ENCODE assay signal across 12 cellular contexts in genomic region chr20:38939686-38940085, GRCh38. TPM values are rescaled to one million over a fixed set of nuclear protein-coding genes. Genes with fewer than 3 reads are reported as not detected.
DNase-seq lines count a peak whose midpoint lies in the region; ATAC-seq and TF ChIP-seq lines count a peak whose summit lies in the region.
"Had no signal": no experiment of that assay in that cellular context is flagged by ENCODE, and none has a peak within 500 bp of the region (broad histone marks: within the 10 kb centered on the region; RNA-seq: fewer than 3 reads in every experiment).

No MANE protein-coding gene starts in this region.

- H3K9me3 Mint-ChIP-seq in activated CD8-positive, alpha-beta T cell treated with anti-CD3 and anti-CD28 coated beads, Interleukin-2, amount 10 ng/mL, durations not matched to agents 7 days and 5 days (ENCODE audit: insufficient read depth), result no peaks in the 10 kb centered on the region
- no peaks in the 10 kb centered on the region for H3K9me3 Mint-ChIP-seq in activated CD8-positive, alpha-beta T cell treated with anti-CD3 and anti-CD28 coated beads for 36 hours
- no peaks in the 10 kb centered on the region for H3K9me3 Mint-ChIP-seq in endothelial cell (ENCODE audit: unreplicated experiment)
- H3K9me3 Mint-ChIP-seq in nephron progenitor cell, result no peaks in the 10 kb centered on the region
- H3K9me3 Mint-ChIP-seq in stimulated activated naive B cell treated with anti-CD40 and anti-IgM and Interleukin-4, amounts not matched to agents 10 μg/mL and 1 μg/mL and 100 μg/mL, for 72 hours, result no peaks in the 10 kb centered on the region
- H3K9me3 Mint-ChIP-seq: CD8-positive, alpha-beta memory T cell; H9 had no signal

- peak overlapping the region; percentile 15 for H3K27ac Mint-ChIP-seq in activated CD8-positive, alpha-beta T cell treated with anti-CD3 and anti-CD28 coated beads, Interleukin-2, amount 10 ng/mL, durations not matched to agents 7 days and 5 days
- no peak overlapping the region for H3K27ac Mint-ChIP-seq in activated CD8-positive, alpha-beta T cell treated with anti-CD3 and anti-CD28 coated beads for 36 hours
- H3K27ac Mint-ChIP-seq in endothelial cell (ENCODE audit: unreplicated experiment), result peak overlapping the region; percentile 5
- peak overlapping the region; percentile 27 for H3K27ac Mint-ChIP-seq in nephron progenitor cell
- H3K27ac Mint-ChIP-seq in stimulated activated naive B cell treated with anti-CD40 and anti-IgM and Interleukin-4, amounts not matched to agents 10 μg/mL and 1 μg/mL and 100 μg/mL, for 72 hours, result peak overlapping the region; percentile 26

- POLR2A ChIA-PET in activated CD8-positive, alpha-beta T cell treated with anti-CD3 and anti-CD28 coated beads, Interleukin-2, amount 10 ng/mL, durations not matched to agents 7 days and 5 days (lab: Charles Lee), result no interaction called here
- POLR2A ChIA-PET in activated CD8-positive, alpha-beta T cell treated with anti-CD3 and anti-CD28 coated beads for 36 hours (lab: Charles Lee), result no interaction called here

- TF ChIP-seq POLR2A in erythroblast (IDR thresholded peaks at IDR 0.05; ENCODE audit: low read length), result no peak

- H3K4me1 Mint-ChIP-seq in activated CD8-positive, alpha-beta T cell treated with anti-CD3 and anti-CD28 coated beads, Interleukin-2, amount 10 ng/mL, durations not matched to agents 7 days and 5 days (ENCODE audit: low read depth), result peaks cover 14% of the 10 kb centered on the region
- no peaks in the 10 kb centered on the region for H3K4me1 Mint-ChIP-seq in activated CD8-positive, alpha-beta T cell treated with anti-CD3 and anti-CD28 coated beads for 36 hours (ENCODE audit: low read depth)
- peaks cover 42% of the 10 kb centered on the region for H3K4me1 Mint-ChIP-seq in endothelial cell (ENCODE audit: unreplicated experiment)
- H3K4me1 Mint-ChIP-seq in nephron progenitor cell, result peaks cover 32% of the 10 kb centered on the region
- no peaks in the 10 kb centered on the region for H3K4me1 Mint-ChIP-seq in stimulated activated naive B cell treated with anti-CD40 and anti-IgM and Interleukin-4, amounts not matched to agents 10 μg/mL and 1 μg/mL and 100 μg/mL, for 72 hours
- H3K4me1 Mint-ChIP-seq: CD8-positive, alpha-beta memory T cell had no signal

- DNase-seq in activated CD8-positive, alpha-beta T cell treated with anti-CD3 and anti-CD28 coated beads, Interleukin-2, amount 10 ng/mL, durations not matched to agents 7 days and 5 days, result no peak
- no peak for DNase-seq in activated CD8-positive, alpha-beta T cell treated with anti-CD3 and anti-CD28 coated beads for 36 hours
- DNase-seq in endothelial cell (ENCODE audit: low spot score) (no peak), nephron progenitor cell (no peak), erythroblast (lab: John Stamatoyannopoulos, UW) (no peak), OCI-M2 (lab: John Stamatoyannopoulos, UW; ENCODE audit: unreplicated experiment) (no peak)
- DNase-seq in stimulated activated naive B cell treated with anti-CD40 and anti-IgM and Interleukin-4, amounts not matched to agents 10 μg/mL and 1 μg/mL and 100 μg/mL, for 72 hours, result no peak
- DNase-seq: CD8-positive, alpha-beta memory T cell; DMS53; GOT3; H9 had no signal

- H3K36me3 Mint-ChIP-seq in activated CD8-positive, alpha-beta T cell treated with anti-CD3 and anti-CD28 coated beads, Interleukin-2, amount 10 ng/mL, durations not matched to agents 7 days and 5 days (ENCODE audit: low read depth), result peaks cover 58% of the 10 kb centered on the region
- peaks cover 30% of the 10 kb centered on the region for H3K36me3 Mint-ChIP-seq in activated CD8-positive, alpha-beta T cell treated with anti-CD3 and anti-CD28 coated beads for 36 hours (ENCODE audit: low read depth)
- H3K36me3 Mint-ChIP-seq in endothelial cell (ENCODE audit: low read depth, unreplicated experiment) (peaks cover 4% of the 10 kb centered on the region), nephron progenitor cell (ENCODE audit: low read depth) (peaks cover 53% of the 10 kb centered on the region)
- no peaks in the 10 kb centered on the region for H3K36me3 Mint-ChIP-seq in stimulated activated naive B cell treated with anti-CD40 and anti-IgM and Interleukin-4, amounts not matched to agents 10 μg/mL and 1 μg/mL and 100 μg/mL, for 72 hours

- no peak for ATAC-seq in activated CD8-positive, alpha-beta T cell treated with anti-CD3 and anti-CD28 coated beads, Interleukin-2, amount 10 ng/mL, durations not matched to agents 7 days and 5 days
- no peak for ATAC-seq in activated CD8-positive, alpha-beta T cell treated with anti-CD3 and anti-CD28 coated beads for 36 hours
- no peak for ATAC-seq in stimulated activated naive B cell treated with anti-CD40 and anti-IgM and Interleukin-4, amounts not matched to agents 10 μg/mL and 1 μg/mL and 100 μg/mL, for 72 hours (replicated peaks)
- no peak for ATAC-seq in GM18517 (IDR thresholded peaks at IDR 0.05; ENCODE audit: unreplicated experiment)

- CTCF ChIA-PET in activated CD8-positive, alpha-beta T cell treated with anti-CD3 and anti-CD28 coated beads, Interleukin-2, amount 10 ng/mL, durations not matched to agents 7 days and 5 days (lab: Charles Lee), result interaction anchor here (3.5 kb wide), 1 partner anchor 13 kb away, joined by 12 read pairs; the partner anchor contains the start of gene FAM83D
- CTCF ChIA-PET in activated CD8-positive, alpha-beta T cell treated with anti-CD3 and anti-CD28 coated beads for 36 hours (lab: Charles Lee), result no interaction called here

- intact Hi-C loops in activated CD8-positive, alpha-beta T cell treated with anti-CD3 and anti-CD28 coated beads for 36 hours (cut with micrococcal nuclease), result no loop called here

- H3K27me3 Mint-ChIP-seq in activated CD8-positive, alpha-beta T cell treated with anti-CD3 and anti-CD28 coated beads, Interleukin-2, amount 10 ng/mL, durations not matched to agents 7 days and 5 days (ENCODE audit: low read depth), result no peaks in the 10 kb centered on the region
- no peaks in the 10 kb centered on the region for H3K27me3 Mint-ChIP-seq in activated CD8-positive, alpha-beta T cell treated with anti-CD3 and anti-CD28 coated beads for 36 hours
- H3K27me3 Mint-ChIP-seq in endothelial cell (ENCODE audit: unreplicated experiment) (peaks cover 1% of the 10 kb centered on the region), nephron progenitor cell (ENCODE audit: low read depth, poor library complexity) (no peaks in the 10 kb centered on the region)
- no peaks in the 10 kb centered on the region for H3K27me3 Mint-ChIP-seq in stimulated activated naive B cell treated with anti-CD40 and anti-IgM and Interleukin-4, amounts not matched to agents 10 μg/mL and 1 μg/mL and 100 μg/mL, for 72 hours
- H3K27me3 Mint-ChIP-seq: CD8-positive, alpha-beta memory T cell had no signal

- no peak for TF ChIP-seq CTCF in activated CD8-positive, alpha-beta T cell treated with anti-CD3 and anti-CD28 coated beads for 36 hours (IDR thresholded peaks at IDR 0.05)
- TF ChIP-seq CTCF in endothelial cell (IDR thresholded peaks at IDR 0.05; ENCODE audit: unreplicated experiment) (no peak), nephron progenitor cell (IDR thresholded peaks at IDR 0.05) (no peak)

- H3K4me3 Mint-ChIP-seq in activated CD8-positive, alpha-beta T cell treated with anti-CD3 and anti-CD28 coated beads, Interleukin-2, amount 10 ng/mL, durations not matched to agents 7 days and 5 days, result no peak overlapping the region
- H3K4me3 Mint-ChIP-seq in activated CD8-positive, alpha-beta T cell treated with anti-CD3 and anti-CD28 coated beads for 36 hours, result no peak overlapping the region
- H3K4me3 Mint-ChIP-seq in endothelial cell (ENCODE audit: unreplicated experiment) (no peak overlapping the region), nephron progenitor cell (no peak overlapping the region)
- no peak overlapping the region for H3K4me3 Mint-ChIP-seq in stimulated activated naive B cell treated with anti-CD40 and anti-IgM and Interleukin-4, amounts not matched to agents 10 μg/mL and 1 μg/mL and 100 μg/mL, for 72 hours
- H3K4me3 Mint-ChIP-seq: CD8-positive, alpha-beta memory T cell; H9 had no signal

RNA-seq across cellular contexts. Expression of gene FAM83D, which starts 13.5 kb away (rescaled TPM):
- 10 to 100 TPM; 24.9 to 25.6 TPM for total RNA-seq in activated CD8-positive, alpha-beta T cell treated with anti-CD3 and anti-CD28 coated beads, Interleukin-2, amount 10 ng/mL, durations not matched to agents 7 days and 5 days
- 10 to 100 TPM; 12.6 to 13.8 TPM for total RNA-seq in activated CD8-positive, alpha-beta T cell treated with anti-CD3 and anti-CD28 coated beads for 36 hours
- total RNA-seq in endothelial cell (ENCODE audit: unreplicated experiment), result 7.7 TPM

RNA-seq across cellular contexts. Expression of gene DHX35, which starts 22.5 kb away (rescaled TPM):
- 10 to 100 TPM; 10.8 to 11.1 TPM for total RNA-seq in activated CD8-positive, alpha-beta T cell treated with anti-CD3 and anti-CD28 coated beads, Interleukin-2, amount 10 ng/mL, durations not matched to agents 7 days and 5 days
- total RNA-seq in activated CD8-positive, alpha-beta T cell treated with anti-CD3 and anti-CD28 coated beads for 36 hours, result 10 to 100 TPM; 12.2 to 12.6 TPM
- total RNA-seq in endothelial cell (ENCODE audit: unreplicated experiment), result 10.5 TPM
